ENCODE assay signal across 8 cellular contexts in the genomic region with DNA sequence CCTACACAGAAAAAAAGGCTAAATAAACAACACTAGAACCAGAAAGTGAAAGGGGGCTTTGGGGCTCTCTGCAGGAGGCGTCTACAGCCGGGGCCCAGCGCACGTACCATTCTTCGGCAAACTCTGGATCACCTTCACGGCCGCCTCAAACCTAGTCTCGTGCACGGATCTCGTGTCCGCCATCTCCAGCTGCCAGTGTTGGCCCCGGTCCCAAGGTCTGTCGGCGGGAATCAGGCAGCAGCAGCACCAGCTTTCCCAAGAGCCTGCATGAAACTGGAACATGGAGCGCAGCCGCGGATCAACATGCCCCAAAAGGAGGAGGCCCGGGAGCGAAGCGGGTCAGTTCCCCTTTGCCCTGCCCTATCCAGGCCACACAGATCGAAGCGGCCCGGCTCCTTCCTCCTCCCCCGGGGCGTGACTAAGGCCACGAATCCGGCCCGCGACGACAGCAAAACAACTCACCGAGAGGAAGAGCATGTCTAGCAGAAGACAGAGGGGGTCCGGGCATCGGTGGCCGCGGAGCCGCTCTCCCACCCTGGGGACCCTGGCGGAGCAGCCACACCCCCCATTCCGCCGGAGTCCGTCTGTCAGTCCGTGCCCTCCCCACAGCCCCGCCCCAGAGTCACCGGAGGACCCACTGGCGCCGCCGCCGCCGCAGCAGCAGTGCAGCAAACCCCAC. TPM values are rescaled to one million over a fixed set of nuclear protein-coding genes. Genes with fewer than 3 reads are reported as not detected.
A peak's percentile ranks its signal among the peaks of the same experiment; 100 is the strongest.
DNase-seq lines count a peak whose midpoint lies in the region; FAIRE-seq and TF ChIP-seq lines count a peak whose summit lies in the region.

ACBD5 (minus strand) TSS at position 586 of the 679 bp plus-strand sequence; CDS start at position 477, 109 bp downstream.

- H3K36me3 ChIP-seq in SK-N-MC (ENCODE audit: insufficient read depth, low read length), result no peaks in the 10 kb centered on the region
- no peaks in the 10 kb centered on the region for H3K36me3 ChIP-seq in neutrophil
- H3K36me3 ChIP-seq in thymus (ENCODE audit: control insufficient read depth, insufficient read depth), result no peaks in the 10 kb centered on the region

- peak within 1 kb of the TSS; percentile 79 for H3K4me3 ChIP-seq in SK-N-MC
- H3K4me3 ChIP-seq in neutrophil (ENCODE audit: low read depth in 1 of 2, low read length in 1 of 2), result peak within 1 kb of the TSS; percentile 90 to 91
- peak within 1 kb of the TSS; percentile 65 for H3K4me3 ChIP-seq in thymus (ENCODE audit: low read length)

- peak within 1 kb of the TSS; percentile 96 for H3K9ac ChIP-seq in SK-N-MC (ENCODE audit: insufficient read length)

- DNase-seq in GDM1 (lab: John Stamatoyannopoulos, UW) (peak; percentile 78), H54 (ENCODE audit: insufficient read length, low spot score) (peak; percentile 69), M059J (ENCODE audit: low read depth) (peak; percentile 79), SK-N-MC (ENCODE audit: low read depth, low spot score) (no peak), germinal center (ENCODE audit: low spot score) (peak; percentile 75)
- DNase-seq in activated naive CD4-positive, alpha-beta T cell treated with anti-CD3 and anti-CD28 coated beads, Interleukin-2, amount 50 U/mL, for 16 hours, result peak; percentile 73

- WGBS in thymus, result under 1% methylated on average over 48 of the region's 48 CpGs

- H3K4me1 ChIP-seq in neutrophil (ENCODE audit: control insufficient read depth in 1 of 2, insufficient read depth in 1 of 2, low read depth in 1 of 2, low read length in 1 of 2) (peaks cover 29 to 39% of the 10 kb centered on the region in 2 experiments), thymus (ENCODE audit: control insufficient read depth, insufficient read depth, low read length) (peaks cover 7% of the 10 kb centered on the region)

- FAIRE-seq in H54 (lab: Jason Lieb, UNC), result peak; percentile 77

- H3K9me3 ChIP-seq in SK-N-MC (ENCODE audit: low read depth, low read length) (no peaks in the 10 kb centered on the region), neutrophil (no peaks in the 10 kb centered on the region), thymus (ENCODE audit: control insufficient read depth) (no peaks in the 10 kb centered on the region)

- TF ChIP-seq POLR2A in H54 (IDR thresholded peaks at IDR 0.05; ENCODE audit: low read depth, low read length), result no peak; the same call in 1 of the 2 replicates

- TF ChIP-seq CTCF in neutrophil (IDR thresholded peaks at IDR 0.05), result no peak

- H3K27me3 ChIP-seq in neutrophil (no peaks in the 10 kb centered on the region), thymus (ENCODE audit: control insufficient read depth, insufficient read depth) (no peaks in the 10 kb centered on the region)

- peak within 1 kb of the TSS; percentile 98 for H3K27ac ChIP-seq in SK-N-MC
- H3K27ac ChIP-seq in neutrophil, result peak within 1 kb of the TSS; percentile 98
- peak within 1 kb of the TSS; percentile 92 for H3K27ac ChIP-seq in thymus (ENCODE audit: low read depth)

RNA-seq across cellular contexts. Expression of gene ACBD5, which starts in this region (rescaled TPM):
- 9.4 and 16.3 TPM in 2 replicates for total RNA-seq in M059J (2014; rRNA removed; shearing (Covaris generic))
- 14.8 TPM for polyA plus RNA-seq in thymus
